10 cellular contexts compared by ENCODE assay signal in the genomic region with DNA sequence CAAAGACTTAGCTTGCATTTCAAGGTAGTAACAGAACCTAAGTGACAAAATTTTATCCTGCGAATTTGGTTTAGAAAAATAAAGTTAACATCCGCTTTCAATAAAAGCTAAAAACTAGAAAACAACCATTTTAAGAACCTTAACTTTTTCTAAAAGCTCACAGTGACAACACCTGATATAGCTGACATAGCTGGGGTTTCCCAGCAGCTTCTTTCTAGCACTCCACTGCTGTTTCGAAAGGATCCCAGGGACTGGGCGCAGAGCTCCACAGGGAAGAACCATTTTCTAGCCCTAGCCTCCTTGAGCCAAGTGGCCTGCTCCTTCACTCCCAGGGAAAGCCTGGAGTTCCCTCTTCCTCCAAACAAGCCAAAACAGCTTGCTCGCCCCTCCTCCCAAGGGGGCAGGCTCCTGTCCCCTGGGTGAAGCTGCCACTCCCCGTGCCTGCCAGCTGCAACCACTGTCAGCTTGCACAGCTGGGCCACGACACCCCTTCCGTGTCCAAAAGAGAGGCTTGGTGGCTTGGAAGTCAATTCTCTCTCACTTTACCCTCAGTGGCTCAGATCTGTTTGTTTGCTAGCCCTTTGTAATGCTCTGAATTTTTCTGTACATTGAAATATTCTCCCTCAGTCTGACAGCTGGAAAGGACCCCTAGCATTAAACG. TPM values are rescaled to one million over a fixed set of nuclear protein-coding genes. Genes with fewer than 3 reads are reported as not detected.
DNase-seq lines count a peak whose midpoint lies in the region; ATAC-seq, FAIRE-seq and TF ChIP-seq lines count a peak whose summit lies in the region.
"Had no signal": no experiment of that assay in that cellular context is flagged by ENCODE, and none has a peak within 500 bp of the region (broad histone marks: within the 10 kb centered on the region; RNA-seq: fewer than 3 reads in every experiment).

No MANE protein-coding gene starts in this region.

- no peaks in the 10 kb centered on the region for H3K9me3 Mint-ChIP-seq in mesothelial cell of epicardium

- H3K27ac Mint-ChIP-seq in mesothelial cell of epicardium, result no peak overlapping the region

- no peak for ATAC-seq in GM21576 (IDR thresholded peaks at IDR 0.05; ENCODE audit: unreplicated experiment)

- FAIRE-seq in GM19239 (lab: Jason Lieb, UNC), result peak; percentile 60
- FAIRE-seq: G401.6, pancreas had no signal

- no peak for TF ChIP-seq CTCF in mesothelial cell of epicardium (IDR thresholded peaks at IDR 0.05; ENCODE audit: unreplicated experiment)

- no peaks in the 10 kb centered on the region for H3K27me3 Mint-ChIP-seq in mesothelial cell of epicardium (ENCODE audit: low read depth)

- no peaks in the 10 kb centered on the region for H3K36me3 Mint-ChIP-seq in mesothelial cell of epicardium

- peaks cover 60% of the 10 kb centered on the region for H3K4me1 Mint-ChIP-seq in mesothelial cell of epicardium

- peak overlapping the region; percentile 73 for H3K4me3 Mint-ChIP-seq in mesothelial cell of epicardium

- DNase-seq in AG08395 (ENCODE audit: low spot score) (peak; percentile 30), GM19239 (ENCODE audit: insufficient read length, low spot score) (no peak), amygdala (lab: John Stamatoyannopoulos, UW) (peak in 44 of 56 donors; percentile 21 to 78 (median 52)), mesothelial cell of epicardium (ENCODE audit: low spot score in 2 of 2, unreplicated experiment in 2 of 2) (no peak), activated gamma-delta T cell (lab: John Stamatoyannopoulos, UW) (no peak), NCI-H526 treated with DMSO at 0.1 percent for 48 hours (lab: John Stamatoyannopoulos, UW) (no peak), GF-D8 (lab: John Stamatoyannopoulos, UW) (no peak)
- DNase-seq: pancreas had no signal

RNA-seq across cellular contexts. Expression of gene CYTH1, which starts 59.8 kb away (rescaled TPM):
- total RNA-seq in mesothelial cell of epicardium, result 40.3 to 44.3 TPM (median 42.8 TPM) in 3 replicates

Comparison
In these comparisons a context has a peak if more than half of its experiments do, and no peak if none do; other contexts are left out.
1. DNase-seq: peak in AG08395 (single experiment) and amygdala (44 of 56); none in GM19239 (single experiment), mesothelial cell of epicardium (0 of 2), activated gamma-delta T cell (single experiment), NCI-H526 treated with DMSO at 0.1 percent for 48 hours (single experiment) and GF-D8 (single experiment).